ENCODE assay signal across 9 cellular contexts in the genomic region with DNA sequence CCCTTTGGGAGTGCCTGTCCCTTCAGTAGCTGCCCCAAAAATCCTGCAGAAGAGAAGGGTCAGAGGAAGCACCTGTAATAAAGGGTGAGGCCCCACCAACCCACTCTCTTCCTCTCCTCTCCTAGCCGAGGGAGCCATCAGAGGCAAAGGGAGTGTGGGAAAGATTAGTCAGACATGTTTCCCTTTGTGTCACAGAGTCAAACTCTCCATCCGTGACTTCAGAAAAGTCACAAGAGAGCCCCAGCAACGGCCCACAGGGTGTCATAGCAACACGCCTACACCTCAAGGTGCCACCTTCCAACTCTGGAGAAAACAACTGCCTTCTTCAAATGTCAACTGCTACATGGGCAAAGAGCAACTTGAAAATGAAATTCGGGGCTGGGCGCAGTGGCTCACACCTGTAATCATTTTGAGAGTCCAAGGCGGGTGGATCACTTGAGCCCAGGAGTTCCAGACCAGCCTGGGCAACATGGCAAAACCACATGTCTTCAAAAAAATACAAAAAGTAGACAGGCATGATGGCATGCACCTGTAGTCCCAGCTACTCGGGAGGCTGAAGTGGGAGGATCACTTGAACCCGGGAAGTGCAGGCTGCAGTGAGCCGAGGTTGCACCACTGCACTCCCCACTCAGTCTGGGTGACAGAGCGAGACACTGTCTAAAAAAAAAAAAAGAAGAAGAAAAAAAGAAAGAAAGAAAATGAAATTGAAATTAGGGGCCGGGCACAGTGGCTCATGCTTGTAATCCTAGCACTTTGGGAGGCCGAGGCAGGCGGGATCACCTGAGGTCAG. TPM values are rescaled to one million over a fixed set of nuclear protein-coding genes. Genes with fewer than 3 reads are reported as not detected.
DNase-seq lines count a peak whose midpoint lies in the region; ATAC-seq, FAIRE-seq and TF ChIP-seq lines count a peak whose summit lies in the region.
"Had no signal": no experiment of that assay in that cellular context is flagged by ENCODE, and none has a peak within 500 bp of the region (broad histone marks: within the 10 kb centered on the region; RNA-seq: fewer than 3 reads in every experiment).

No MANE protein-coding gene starts in this region.

- no peaks in the 10 kb centered on the region for H3K9me2 ChIP-seq in SK-N-SH

- H3K27ac ChIP-seq in SK-N-SH (ENCODE audit: low read depth in 2 of 2, low read length in 1 of 2) = no peak overlapping the region
- H3K27ac ChIP-seq: cardiac muscle cell had no signal

- no peak overlapping the region for H3K4me3 ChIP-seq in SK-N-SH (ENCODE audit: low read depth in 2 of 2, low read length in 1 of 2)
- H3K4me3 ChIP-seq: cardiac muscle cell had no signal

- no peaks in the 10 kb centered on the region for H3K36me3 ChIP-seq in SK-N-SH (replicated peaks in 1 of 2; ENCODE audit: control insufficient read depth in 1 of 2, insufficient read depth in 2 of 2, low read length in 1 of 2)
- H3K36me3 ChIP-seq: cardiac muscle cell had no signal

- DNase-seq in Caki2 (ENCODE audit: low read depth) = peak; percentile 93
- peak; percentile 76 for DNase-seq in RCC 7860 (ENCODE audit: low spot score)
- DNase-seq in activated naive CD4-positive, alpha-beta T cell treated with anti-CD3 and anti-CD28 coated beads, Interleukin-2, amount 50 U/mL, for 72 hours (ENCODE audit: low spot score in 2 of 2) = peak; percentile 88 to 97
- peak; percentile 95 for DNase-seq in stimulated activated CD4-positive, alpha-beta T cell treated with anti-CD3 and anti-CD28 coated beads, Interleukin-4, amount 100 ng/mL, for 24 hours
- no peak for DNase-seq in AG20443 (ENCODE audit: low spot score)
- no peak for DNase-seq in HuH-7.5 (ENCODE audit: low spot score)
- no peak for DNase-seq in SK-N-SH

- H3K79me2 ChIP-seq in SK-N-SH (ENCODE audit: insufficient read depth) = no peaks in the 10 kb centered on the region

- no peaks in the 10 kb centered on the region for H3K36me3 Mint-ChIP-seq in activated naive CD4-positive, alpha-beta T cell treated with anti-CD3 and anti-CD28 coated beads, Interleukin-2, amount 50 U/mL, for 72 hours

- H3K9ac ChIP-seq in SK-N-SH = no peak overlapping the region

- WGBS in SK-N-SH (ENCODE audit: low lambda C conversion rate) = 92% methylated on average over 14 of the region's 14 CpGs

- no peak for TF ChIP-seq CTCF in SK-N-SH (IDR thresholded peaks at IDR 0.05)

- no peaks in the 10 kb centered on the region for H4K20me1 ChIP-seq in SK-N-SH (ENCODE audit: insufficient read depth)

- H3K4me2 ChIP-seq in SK-N-SH = no peak overlapping the region

- peak; percentile 49 for ATAC-seq in GM21619 (IDR thresholded peaks at IDR 0.05; ENCODE audit: unreplicated experiment)
- ATAC-seq in activated naive CD4-positive, alpha-beta T cell treated with anti-CD3 and anti-CD28 coated beads, Interleukin-2, amount 50 U/mL, for 72 hours = peak; percentile 83 to 89

- TF ChIP-seq RAD21 in SK-N-SH (IDR thresholded peaks at IDR 0.05; ENCODE audit: low read length) = no peak

- CTCF ChIA-PET in SK-N-SH (lab: Yijun Ruan, JAX) = interaction anchor here (0.6 to 8.2 kb wide), 2 partner anchors 39 to 59 kb away, joined by 3 to 91 read pairs; no protein-coding TSS in a partner anchor

- POLR2A ChIA-PET in SK-N-SH (lab: Yijun Ruan, JAX) = no interaction called here

- no peaks in the 10 kb centered on the region for H3K27me3 ChIP-seq in SK-N-SH (ENCODE audit: insufficient read depth)
- H3K27me3 ChIP-seq: cardiac muscle cell had no signal

- no peaks in the 10 kb centered on the region for H3K9me3 ChIP-seq in SK-N-SH

- no peak for TF ChIP-seq EP300 in SK-N-SH (IDR thresholded peaks at IDR 0.05; ENCODE audit: borderline replicate concordance in 1 of 2, low read depth in 1 of 2, low read length in 1 of 2)

- no peak overlapping the region for H2AFZ ChIP-seq in SK-N-SH (ENCODE audit: low read depth)

- peak overlapping the region; percentile 98 to 100 for H3K27ac Mint-ChIP-seq in activated naive CD4-positive, alpha-beta T cell treated with anti-CD3 and anti-CD28 coated beads, Interleukin-2, amount 50 U/mL, for 72 hours

- peak; percentile 45 for FAIRE-seq in RCC 7860 (lab: Jason Lieb, UNC)

- H3F3A ChIP-seq in SK-N-SH (replicated peaks; ENCODE audit: insufficient read depth) = no peaks in the 10 kb centered on the region

- H3K4me1 ChIP-seq in SK-N-SH (ENCODE audit: control insufficient read depth in 1 of 2, insufficient read depth in 2 of 2, low read depth in 1 of 2, low read length in 1 of 2) = peaks cover 3 to 6% of the 10 kb centered on the region in 2 experiments; a peak in 2 of 4 replicates

- H3K9me3 Mint-ChIP-seq in activated naive CD4-positive, alpha-beta T cell treated with anti-CD3 and anti-CD28 coated beads, Interleukin-2, amount 50 U/mL, for 72 hours = no peaks in the 10 kb centered on the region

- in situ Hi-C loops in Caki2 (cut with HindIII; ENCODE audit: low pct_unique_long_range_greater_than_20kb, low sequenced_read_pairs) = no loop called here

TF ChIP-seq in SK-N-SH, 30 proteins besides CTCF, POLR2A, EP300 and RAD21 (continues in another document):
- TF ChIP-seq SMC3 (IDR thresholded peaks at IDR 0.05; ENCODE audit: low read depth, low read length) (no peak), ELF1 (IDR thresholded peaks at IDR 0.05) (no peak), PBX3 (IDR thresholded peaks at IDR 0.05) (no peak), EZH2phosphoT487 (IDR thresholded peaks at IDR 0.05; ENCODE audit: borderline replicate concordance, low read depth) (no peak), FOXJ3 (CRISPR knock-in tag; IDR thresholded peaks at IDR 0.05) (no peak), USF2 (IDR thresholded peaks at IDR 0.05; ENCODE audit: borderline replicate concordance, low read depth, low read length) (no peak), SIN3A (IDR thresholded peaks at IDR 0.05; ENCODE audit: borderline replicate concordance, low read depth, low read length) (no peak), YY1 (IDR thresholded peaks at IDR 0.05; ENCODE audit: low read depth) (no peak)
- TF ChIP-seq, protein P1, sequence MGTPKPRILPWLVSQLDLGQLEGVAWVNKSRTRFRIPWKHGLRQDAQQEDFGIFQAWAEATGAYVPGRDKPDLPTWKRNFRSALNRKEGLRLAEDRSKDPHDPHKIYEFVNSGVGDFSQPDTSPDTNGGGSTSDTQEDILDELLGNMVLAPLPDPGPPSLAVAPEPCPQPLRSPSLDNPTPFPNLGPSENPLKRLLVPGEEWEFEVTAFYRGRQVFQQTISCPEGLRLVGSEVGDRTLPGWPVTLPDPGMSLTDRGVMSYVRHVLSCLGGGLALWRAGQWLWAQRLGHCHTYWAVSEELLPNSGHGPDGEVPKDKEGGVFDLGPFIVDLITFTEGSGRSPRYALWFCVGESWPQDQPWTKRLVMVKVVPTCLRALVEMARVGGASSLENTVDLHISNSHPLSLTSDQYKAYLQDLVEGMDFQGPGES (IDR thresholded peaks at IDR 0.05; ENCODE audit: low read depth, low read length) = no peak

RNA-seq across cellular contexts. Expression of gene CD27, which starts 17.7 kb away (rescaled TPM):
- total RNA-seq in Caki2 (2014; rRNA removed; shearing (Covaris generic); ENCODE audit: low replicate concordance) = not detected in 2 replicates
- total RNA-seq in activated naive CD4-positive, alpha-beta T cell treated with anti-CD3 and anti-CD28 coated beads, Interleukin-2, amount 50 U/mL, for 72 hours = 100 to 1,000 TPM in 1 of 2 donors, 10 to 100 TPM in 1; 77.9 to 162 TPM
- not detected in 2 replicates for polyA plus RNA-seq in SK-N-SH (2012; rRNA removed)
- not detected in 2 replicates for polyA plus RNA-seq in SK-N-SH (2012; cell fraction: cytosol; rRNA removed)
- not detected in 2 replicates for polyA plus RNA-seq in SK-N-SH (2012; cell fraction: nucleus; rRNA removed)
- total RNA-seq: cardiac muscle cell had no signal

RNA-seq across cellular contexts. Expression of gene TAPBPL, which starts 24.8 kb away (rescaled TPM):
- total RNA-seq in Caki2 (2014; rRNA removed; shearing (Covaris generic); ENCODE audit: low replicate concordance) = 3.1 and 20.5 TPM in 2 replicates
- 10 to 100 TPM; 31.4 to 33.7 TPM for total RNA-seq in activated naive CD4-positive, alpha-beta T cell treated with anti-CD3 and anti-CD28 coated beads, Interleukin-2, amount 50 U/mL, for 72 hours
- 24.1 and 26.0 TPM in 2 replicates for polyA plus RNA-seq in SK-N-SH (2012; rRNA removed)
- 11.0 and 15.8 TPM in 2 replicates for polyA plus RNA-seq in SK-N-SH (2012; cell fraction: cytosol; rRNA removed)
- 33.9 and 51.7 TPM in 2 replicates for polyA plus RNA-seq in SK-N-SH (2012; cell fraction: nucleus; rRNA removed)

RNA-seq across cellular contexts. Expression of gene LTBR, which starts 43.1 kb away (rescaled TPM):
- total RNA-seq in Caki2 (2014; rRNA removed; shearing (Covaris generic); ENCODE audit: low replicate concordance) = 102 and 136 TPM in 2 replicates
- total RNA-seq in activated naive CD4-positive, alpha-beta T cell treated with anti-CD3 and anti-CD28 coated beads, Interleukin-2, amount 50 U/mL, for 72 hours = 1 to 10 TPM; 2.0 to 3.1 TPM
- polyA plus RNA-seq in SK-N-SH (2012; rRNA removed) = 0.10 and 0.12 TPM in 2 replicates
- 0.03 and 0.06 TPM in 2 replicates for polyA plus RNA-seq in SK-N-SH (2012; cell fraction: cytosol; rRNA removed)
- polyA plus RNA-seq in SK-N-SH (2012; cell fraction: nucleus; rRNA removed) = 0.32 and 0.73 TPM in 2 replicates

RNA-seq across cellular contexts. Expression of gene VAMP1, which starts 43.4 kb away (rescaled TPM):
- 11.0 and 16.2 TPM in 2 replicates for total RNA-seq in Caki2 (2014; rRNA removed; shearing (Covaris generic); ENCODE audit: low replicate concordance)
- 100 to 1,000 TPM in 1 of 2 donors, 10 to 100 TPM in 1; 47.6 to 151 TPM for total RNA-seq in activated naive CD4-positive, alpha-beta T cell treated with anti-CD3 and anti-CD28 coated beads, Interleukin-2, amount 50 U/mL, for 72 hours
- polyA plus RNA-seq in SK-N-SH (2012; rRNA removed) = 36.8 and 48.9 TPM in 2 replicates
- 21.1 and 21.3 TPM in 2 replicates for polyA plus RNA-seq in SK-N-SH (2012; cell fraction: cytosol; rRNA removed)
- polyA plus RNA-seq in SK-N-SH (2012; cell fraction: nucleus; rRNA removed) = 137 and 179 TPM in 2 replicates

RNA-seq across cellular contexts. Expression of gene SCNN1A, which starts 51.7 kb away (rescaled TPM):
- total RNA-seq in Caki2 (2014; rRNA removed; shearing (Covaris generic); ENCODE audit: low replicate concordance) = 0.12 and 5.7 TPM in 2 replicates
- 1 to 10 TPM; 1.1 to 2.8 TPM for total RNA-seq in activated naive CD4-positive, alpha-beta T cell treated with anti-CD3 and anti-CD28 coated beads, Interleukin-2, amount 50 U/mL, for 72 hours
- 0.71 and 1.6 TPM in 2 replicates for polyA plus RNA-seq in SK-N-SH (2012; rRNA removed)
- 0.97 and 0.98 TPM in 2 replicates for polyA plus RNA-seq in SK-N-SH (2012; cell fraction: cytosol; rRNA removed)
- 1.2 and 1.6 TPM in 2 replicates for polyA plus RNA-seq in SK-N-SH (2012; cell fraction: nucleus; rRNA removed)
- polyA plus RNA-seq: cardiac muscle cell had no signal

Comparison
In these comparisons a context has a peak if more than half of its experiments do, and no peak if none do; other contexts are left out.
1. DNase-seq: peak in Caki2 (single experiment), RCC 7860 (single experiment), activated naive CD4-positive, alpha-beta T cell treated with anti-CD3 and anti-CD28 coated beads, Interleukin-2, amount 50 U/mL, for 72 hours (2 of 2) and stimulated activated CD4-positive, alpha-beta T cell treated with anti-CD3 and anti-CD28 coated beads, Interleukin-4, amount 100 ng/mL, for 24 hours (single experiment); none in AG20443 (single experiment), HuH-7.5 (single experiment) and SK-N-SH (single experiment).
2. RNA of gene CD27, which starts 17.7 kb away (total RNA-seq): 77.9 to 162 TPM in activated naive CD4-positive, alpha-beta T cell treated with anti-CD3 and anti-CD28 coated beads, Interleukin-2, amount 50 U/mL, for 72 hours; not detected in Caki2; every median in the first group is over 10 times any median in the second.
3. RNA of gene LTBR, which starts 43.1 kb away (total RNA-seq): 102 to 136 TPM in Caki2; 2.0 to 3.1 TPM in activated naive CD4-positive, alpha-beta T cell treated with anti-CD3 and anti-CD28 coated beads, Interleukin-2, amount 50 U/mL, for 72 hours; every median in the first group is over 10 times any median in the second.